Comparison of ENCODE assay signal across 8 cellular contexts in genomic region chr17:48944519-48945260, GRCh38. TPM values are rescaled to one million over a fixed set of nuclear protein-coding genes. Genes with fewer than 3 reads are reported as not detected.
DNase-seq lines count a peak whose midpoint lies in the region; ATAC-seq, FAIRE-seq and TF ChIP-seq lines count a peak whose summit lies in the region.

TSS of gene SNF8 (minus strand) at chr17:48944842. CDS start at chr17:48944734, 108 bp downstream.

- peaks cover 3 to 8% of the 10 kb centered on the region in 2 donors for H3K36me3 Mint-ChIP-seq in activated T-cell treated with anti-CD3 and anti-CD28 coated beads, Interleukin-2, amount 50 U/mL, for 72 hours (ENCODE audit: insufficient read depth in 2 of 2)

- ATAC-seq in GM21737 (IDR thresholded peaks at IDR 0.05; ENCODE audit: unreplicated experiment) = peak; percentile 76
- peak; percentile 96 to 99 for ATAC-seq in activated T-cell treated with anti-CD3 and anti-CD28 coated beads, Interleukin-2, amount 50 U/mL, for 72 hours (replicated peaks in 1 of 2)

- H3K27ac ChIP-seq in KOPT-K1 (ENCODE audit: low read depth, low read length, poor library complexity, severe bottlenecking) (peak within 1 kb of the TSS; percentile 71), esophagus squamous epithelium (peak within 1 kb of the TSS; percentile 83 to 94 (median 88))

- DNase-seq in DMS53 (lab: John Stamatoyannopoulos, UW) = peak; percentile 96
- DNase-seq in RCC 7860 (ENCODE audit: low spot score) = peak; percentile 78
- DNase-seq in activated T-cell treated with anti-CD3 and anti-CD28 coated beads, Interleukin-2, amount 50 U/mL, for 72 hours = peak; percentile 94 to 97
- DNase-seq in esophagus squamous epithelium (lab: John Stamatoyannopoulos, UW) = peak; percentile 52
- DNase-seq in myocyte (ENCODE audit: low read depth) = peak; percentile 94
- DNase-seq in stimulated activated CD8-positive, alpha-beta memory T cell treated with anti-CD3 and anti-CD28 coated beads, Interleukin-7, amount 100 ng/mL, for 4 hours (ENCODE audit: low read depth in 2 of 2) = peak; percentile 85 to 91

- TF ChIP-seq POLR2A in esophagus squamous epithelium (IDR thresholded peaks at IDR 0.05) = peak in 3 of 4 donors; percentile 29 to 77 (median 76)

- peak within 1 kb of the TSS; percentile 98 to 100 for H3K4me3 Mint-ChIP-seq in activated T-cell treated with anti-CD3 and anti-CD28 coated beads, Interleukin-2, amount 50 U/mL, for 72 hours

- peaks cover 13 to 34% (median 21%) of the 10 kb centered on the region in 3 donors for H3K4me1 ChIP-seq in esophagus squamous epithelium

- H3K9me3 Mint-ChIP-seq in activated T-cell treated with anti-CD3 and anti-CD28 coated beads, Interleukin-2, amount 50 U/mL, for 72 hours = no peaks in the 10 kb centered on the region

- H3K4me3 ChIP-seq in esophagus squamous epithelium = peak within 1 kb of the TSS; percentile 46 to 90 (median 84)

- intact Hi-C loops in esophagus squamous epithelium (cut with DNase I) = no loop called here

- no peak for TF ChIP-seq CTCF in esophagus squamous epithelium (IDR thresholded peaks at IDR 0.05)

- H3K36me3 ChIP-seq in KOPT-K1 (ENCODE audit: insufficient read depth, low read length) = peaks cover 31% of the 10 kb centered on the region
- peaks cover 0 to 30% (median under 1%) of the 10 kb centered on the region in 3 donors for H3K36me3 ChIP-seq in esophagus squamous epithelium

- H3K4me1 Mint-ChIP-seq in activated T-cell treated with anti-CD3 and anti-CD28 coated beads, Interleukin-2, amount 50 U/mL, for 72 hours (ENCODE audit: low read depth) = peaks cover 11% of the 10 kb centered on the region

- H3K27me3 ChIP-seq in esophagus squamous epithelium = peaks cover 0 to 9% (median 0%) of the 10 kb centered on the region in 4 donors

- no peak for FAIRE-seq in RCC 7860 (lab: Jason Lieb, UNC)

- 8 to 9% methylated on average over 10 to 13 of the region's 55 CpGs for WGBS in esophagus squamous epithelium, 2 donors

- no peaks in the 10 kb centered on the region for H3K9me3 ChIP-seq in KOPT-K1 (ENCODE audit: insufficient read depth, low read length, poor library complexity, severe bottlenecking)
- H3K9me3 ChIP-seq in esophagus squamous epithelium = no peaks in the 10 kb centered on the region

- H3K27me3 Mint-ChIP-seq in activated T-cell treated with anti-CD3 and anti-CD28 coated beads, Interleukin-2, amount 50 U/mL, for 72 hours (ENCODE audit: low read depth) = no peaks in the 10 kb centered on the region

- H3K27ac Mint-ChIP-seq in activated T-cell treated with anti-CD3 and anti-CD28 coated beads, Interleukin-2, amount 50 U/mL, for 72 hours = peak within 1 kb of the TSS; percentile 98

RNA-seq across cellular contexts. Expression of gene SNF8, which starts in this region (rescaled TPM):
- total RNA-seq in activated T-cell treated with anti-CD3 and anti-CD28 coated beads, Interleukin-2, amount 50 U/mL, for 72 hours = 10 to 100 TPM; 54.7 to 54.8 TPM
- total RNA-seq in esophagus squamous epithelium (10 to 100 TPM; 39.0 to 64.7 (median 60.4) TPM), myocyte (93.2 and 113 TPM in 2 replicates)
- 193 TPM for polyA plus RNA-seq in myocyte (2012)

Comparison
In these comparisons a context has a peak if more than half of its experiments do, and no peak if none do; other contexts are left out.
1. Peak in every context shown above with its lines: DNase-seq, ATAC-seq, H3K4me3 ChIP-seq and H3K27ac ChIP-seq.